In the genomic region with DNA sequence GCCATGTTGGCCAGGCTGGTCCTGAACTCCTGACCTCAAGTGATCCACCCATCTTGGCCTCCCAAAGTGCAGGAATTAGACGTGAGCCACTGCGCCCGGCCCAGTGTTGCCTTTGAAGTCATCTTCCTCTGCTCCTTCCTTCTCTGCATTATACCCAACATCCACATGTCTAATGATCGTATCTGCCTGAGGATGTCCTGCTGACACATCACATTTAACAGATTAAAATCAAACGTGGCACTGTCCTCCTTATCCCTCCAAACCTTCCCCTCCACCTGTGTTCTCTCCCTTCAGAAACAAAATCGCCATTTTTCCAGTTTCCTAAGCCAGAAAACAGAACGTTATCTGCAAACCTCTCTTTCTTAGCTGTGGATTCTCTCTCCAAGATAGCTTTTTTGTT, we compare ENCODE assay signal across 28 cellular contexts.
"Had no signal": no experiment of that assay in that cellular context is flagged by ENCODE, and none has a peak within 500 bp of the region (broad histone marks: within the 10 kb centered on the region; RNA-seq: fewer than 3 reads in every experiment).

No MANE protein-coding gene starts in this region.

- ATAC-seq: naive thymus-derived CD4-positive, alpha-beta T cell; natural killer cell; psoas muscle; right cardiac atrium; sciatic nerve; stimulated activated memory B cell treated with anti-CD40 and anti-IgM and Interleukin-4, amounts not matched to agents 10 μg/mL and 1 μg/mL and 100 μg/mL, for 72 hours; stimulated activated naive CD8-positive, alpha-beta T cell treated with anti-CD3 and anti-CD28 coated beads, Interleukin-15, amount 100 ng/mL, for 72 hours; stimulated activated naive CD8-positive, alpha-beta T cell treated with anti-CD3 and anti-CD28 coated beads, Interleukin-15, Interleukin-2, amounts not matched to agents 100 U/mL and 50 U/mL, for 24 hours; upper lobe of right lung had no signal

- H3K36me3 ChIP-seq: neural progenitor cell, ovary, spleen, suprapubic skin, tibial artery, transverse colon, upper lobe of right lung had no signal

- H2AFZ ChIP-seq: neural progenitor cell, parathyroid adenoma had no signal

- DNase-seq: naive thymus-derived CD4-positive, alpha-beta T cell; natural killer cell; occipital lobe; ovary; posterior cingulate gyrus; psoas muscle; right cardiac atrium; spleen; stimulated activated CD4-positive, alpha-beta T cell treated with anti-CD3 and anti-CD28 coated beads, Interleukin-12 subunit alpha, Interleukin-12 subunit beta, amount 100 ng/mL, for 4 hours; stimulated activated CD4-positive, alpha-beta T cell treated with anti-CD3 and anti-CD28 coated beads, Interleukin-1b, Interleukin-23, amount 100 ng/mL, for 48 hours; stimulated activated CD4-positive, alpha-beta T cell treated with anti-CD3 and anti-CD28 coated beads, Interleukin-4, amount 100 ng/mL, for 1 hour; stimulated activated CD4-positive, alpha-beta T cell treated with anti-CD3 and anti-CD28 coated beads, Interleukin-4, amount 100 ng/mL, for 4 hours; stimulated activated CD8-positive, alpha-beta memory T cell treated with anti-CD3 and anti-CD28 coated beads, Interleukin-4, amount 100 ng/mL, for 48 hours; stimulated activated naive CD4-positive, alpha-beta T cell; stimulated activated naive CD8-positive, alpha-beta T cell treated with anti-CD3 and anti-CD28 coated beads, Interleukin-15, amount 100 ng/mL, for 72 hours; stimulated activated naive CD8-positive, alpha-beta T cell treated with anti-CD3 and anti-CD28 coated beads, Interleukin-15, Interleukin-2, amounts not matched to agents 100 U/mL and 50 U/mL, for 24 hours; substantia nigra; testis; tibial artery; transverse colon; upper lobe of right lung had no signal

- H3K27me3 ChIP-seq: neural progenitor cell, ovary, testis, tibial artery, transverse colon had no signal

- H3K9me3 ChIP-seq: ovary, suprapubic skin, testis, transverse colon, upper lobe of right lung had no signal

- H3K9ac ChIP-seq: neural progenitor cell, parathyroid adenoma had no signal

- H3K4me3 ChIP-seq: neural progenitor cell, ovary, psoas muscle, skin epidermis, smooth muscle cell, spleen, suprapubic skin, testis, tibial artery, transverse colon, upper lobe of right lung had no signal

- H3K4me1 ChIP-seq: parathyroid adenoma, psoas muscle, spleen, suprapubic skin, testis, tibial artery, transverse colon, upper lobe of right lung had no signal

- H3K27ac ChIP-seq: neural progenitor cell, ovary, parathyroid adenoma, psoas muscle, skin epidermis, spleen, suprapubic skin, testis, tibial artery, transverse colon, upper lobe of right lung had no signal

- H3K4me2 ChIP-seq: neural progenitor cell, smooth muscle cell had no signal

- H3K79me2 ChIP-seq: parathyroid adenoma had no signal
